In the genomic region with DNA sequence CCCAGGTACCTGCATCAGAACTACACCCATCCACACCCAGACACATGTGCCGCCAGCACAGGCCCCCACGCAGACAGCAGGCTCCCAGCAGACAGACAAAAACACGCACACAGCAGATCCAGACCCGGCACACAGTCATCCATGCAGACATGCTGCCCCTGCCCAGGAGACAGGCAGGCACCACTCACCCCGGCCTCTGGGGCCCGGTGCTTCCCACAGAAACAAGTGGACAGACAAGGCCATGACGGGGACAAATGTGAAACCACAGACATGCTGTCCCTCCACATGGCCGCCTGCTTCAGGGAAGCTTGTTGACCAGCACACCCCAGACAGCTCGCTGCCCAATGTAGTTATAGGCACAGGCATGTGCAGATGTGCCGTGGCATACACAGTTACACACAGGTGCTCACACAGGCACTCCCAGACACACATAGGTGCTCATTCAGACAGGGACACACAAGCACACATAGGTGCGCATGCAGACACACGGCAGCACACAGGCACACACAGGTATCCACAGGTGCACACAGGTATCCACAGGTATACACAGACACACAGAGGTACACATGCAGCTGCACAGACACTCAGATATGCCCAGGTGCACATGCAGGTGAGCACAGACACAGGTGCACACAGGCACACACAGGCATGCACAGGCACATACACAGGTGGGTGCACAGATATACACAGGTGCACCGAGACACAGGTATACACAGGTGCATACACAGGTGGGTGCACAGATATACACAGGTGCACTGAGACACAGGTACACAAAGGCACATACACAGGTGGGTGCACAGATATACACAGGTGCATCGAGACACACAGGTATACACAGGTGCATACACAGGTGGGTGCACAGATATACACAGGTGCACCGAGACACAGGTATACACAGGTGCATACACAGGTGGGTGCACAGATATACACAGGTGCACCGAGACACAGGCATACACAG, we compare ENCODE assay signal across 17 cellular contexts. TPM values are rescaled to one million over a fixed set of nuclear protein-coding genes. Genes with fewer than 3 reads are reported as not detected.
DNase-seq lines count a peak whose midpoint lies in the region; ATAC-seq and TF ChIP-seq lines count a peak whose summit lies in the region.
"Had no signal": no experiment of that assay in that cellular context is flagged by ENCODE, and none has a peak within 500 bp of the region (broad histone marks: within the 10 kb centered on the region; RNA-seq: fewer than 3 reads in every experiment).

No MANE protein-coding gene starts in this region.

- H3K27ac ChIP-seq in Peyer's patch (no peak overlapping the region), testis (no peak overlapping the region)
- H3K27ac ChIP-seq: dorsolateral prefrontal cortex, SJSA1 had no signal

- H3K36me3 ChIP-seq in Peyer's patch (no peaks in the 10 kb centered on the region), testis (ENCODE audit: low read depth, missing control alignments) (no peaks in the 10 kb centered on the region)
- H3K36me3 ChIP-seq: SJSA1 had no signal

- H3K4me1 Mint-ChIP-seq in activated naive CD8-positive, alpha-beta T cell treated with anti-CD3 and anti-CD28 coated beads, Interleukin-2, amount 10 ng/mL, durations not matched to agents 7 days and 5 days, result peaks cover 15% of the 10 kb centered on the region
- H3K4me1 Mint-ChIP-seq in activated naive CD8-positive, alpha-beta T cell treated with anti-CD3 and anti-CD28 coated beads for 36 hours, result peaks cover 7% of the 10 kb centered on the region
- H3K4me1 Mint-ChIP-seq in endothelial cell (ENCODE audit: unreplicated experiment), result no peaks in the 10 kb centered on the region
- peaks cover 45% of the 10 kb centered on the region for H3K4me1 Mint-ChIP-seq in stimulated activated effector memory CD8-positive, alpha-beta T cell treated with anti-CD3 and anti-CD28 coated beads, Interleukin-12 subunit alpha, Interleukin-12 subunit beta, amount 100 ng/mL, for 72 hours
- H3K4me1 Mint-ChIP-seq: neural crest cell had no signal

- H3K36me3 Mint-ChIP-seq in activated naive CD8-positive, alpha-beta T cell treated with anti-CD3 and anti-CD28 coated beads, Interleukin-2, amount 10 ng/mL, durations not matched to agents 7 days and 5 days, result peaks cover 6% of the 10 kb centered on the region
- H3K36me3 Mint-ChIP-seq in activated naive CD8-positive, alpha-beta T cell treated with anti-CD3 and anti-CD28 coated beads for 36 hours, result peaks cover 24% of the 10 kb centered on the region
- H3K36me3 Mint-ChIP-seq in endothelial cell (ENCODE audit: low read depth, unreplicated experiment), result peaks cover 9% of the 10 kb centered on the region
- peaks cover 6% of the 10 kb centered on the region for H3K36me3 Mint-ChIP-seq in stimulated activated effector memory CD8-positive, alpha-beta T cell treated with anti-CD3 and anti-CD28 coated beads, Interleukin-12 subunit alpha, Interleukin-12 subunit beta, amount 100 ng/mL, for 72 hours

- peaks cover 6% of the 10 kb centered on the region for H3K27me3 Mint-ChIP-seq in activated naive CD8-positive, alpha-beta T cell treated with anti-CD3 and anti-CD28 coated beads, Interleukin-2, amount 10 ng/mL, durations not matched to agents 7 days and 5 days
- H3K27me3 Mint-ChIP-seq in activated naive CD8-positive, alpha-beta T cell treated with anti-CD3 and anti-CD28 coated beads for 36 hours, result no peaks in the 10 kb centered on the region
- peaks cover 21% of the 10 kb centered on the region for H3K27me3 Mint-ChIP-seq in endothelial cell (ENCODE audit: unreplicated experiment)

- no peak overlapping the region for H3K4me3 Mint-ChIP-seq in activated naive CD8-positive, alpha-beta T cell treated with anti-CD3 and anti-CD28 coated beads, Interleukin-2, amount 10 ng/mL, durations not matched to agents 7 days and 5 days
- no peak overlapping the region for H3K4me3 Mint-ChIP-seq in activated naive CD8-positive, alpha-beta T cell treated with anti-CD3 and anti-CD28 coated beads for 36 hours
- peak overlapping the region; percentile 37 for H3K4me3 Mint-ChIP-seq in endothelial cell (ENCODE audit: unreplicated experiment)
- peak overlapping the region; percentile 73 for H3K4me3 Mint-ChIP-seq in stimulated activated effector memory CD8-positive, alpha-beta T cell treated with anti-CD3 and anti-CD28 coated beads, Interleukin-12 subunit alpha, Interleukin-12 subunit beta, amount 100 ng/mL, for 72 hours
- H3K4me3 Mint-ChIP-seq: neural crest cell had no signal

- POLR2A ChIA-PET in activated naive CD8-positive, alpha-beta T cell treated with anti-CD3 and anti-CD28 coated beads, Interleukin-2, amount 10 ng/mL, durations not matched to agents 7 days and 5 days (lab: Charles Lee), result no interaction called here

- no peak for DNase-seq in activated naive CD8-positive, alpha-beta T cell treated with anti-CD3 and anti-CD28 coated beads, Interleukin-2, amount 10 ng/mL, durations not matched to agents 7 days and 5 days
- no peak for DNase-seq in activated naive CD8-positive, alpha-beta T cell treated with anti-CD3 and anti-CD28 coated beads for 36 hours
- DNase-seq in Peyer's patch (peak in 2 of 3 donors; percentile 1 to 41), endothelial cell (ENCODE audit: low spot score) (no peak), testis (no peak)
- DNase-seq in stimulated activated effector memory CD8-positive, alpha-beta T cell treated with anti-CD3 and anti-CD28 coated beads, Interleukin-12 subunit alpha, Interleukin-12 subunit beta, amount 100 ng/mL, for 72 hours (ENCODE audit: low spot score in 2 of 2), result no peak
- DNase-seq: GOT3, mesenchymal stem cell, MG63, NCI-H1930 had no signal

- ATAC-seq in activated naive CD8-positive, alpha-beta T cell treated with anti-CD3 and anti-CD28 coated beads, Interleukin-2, amount 10 ng/mL, durations not matched to agents 7 days and 5 days (ENCODE audit: low read depth), result no peak
- ATAC-seq in stimulated activated effector memory CD8-positive, alpha-beta T cell treated with anti-CD3 and anti-CD28 coated beads, Interleukin-12 subunit alpha, Interleukin-12 subunit beta, amount 100 ng/mL, for 72 hours, result peak; percentile 4
- ATAC-seq in HG03457 (IDR thresholded peaks at IDR 0.05; ENCODE audit: unreplicated experiment) (no peak), GM18519 (IDR thresholded peaks at IDR 0.05; ENCODE audit: low FRiP score, unreplicated experiment) (no peak)
- ATAC-seq: esophagus mucosa had no signal

- H3K27me3 ChIP-seq in Peyer's patch (no peaks in the 10 kb centered on the region), testis (no peaks in the 10 kb centered on the region)
- H3K27me3 ChIP-seq: MG63, SJSA1 had no signal

- 91 to 98% methylated on average over 6 to 16 of the region's 16 CpGs for WGBS in testis, 2 donors

- peaks cover 0 to 20% (median 4%) of the 10 kb centered on the region in 4 donors for H3K9me3 ChIP-seq in Peyer's patch
- no peaks in the 10 kb centered on the region for H3K9me3 ChIP-seq in testis

- peak overlapping the region; percentile 63 for H3K27ac Mint-ChIP-seq in activated naive CD8-positive, alpha-beta T cell treated with anti-CD3 and anti-CD28 coated beads, Interleukin-2, amount 10 ng/mL, durations not matched to agents 7 days and 5 days
- no peak overlapping the region for H3K27ac Mint-ChIP-seq in activated naive CD8-positive, alpha-beta T cell treated with anti-CD3 and anti-CD28 coated beads for 36 hours
- H3K27ac Mint-ChIP-seq in endothelial cell (ENCODE audit: unreplicated experiment), result no peak overlapping the region
- peak overlapping the region; percentile 90 for H3K27ac Mint-ChIP-seq in stimulated activated effector memory CD8-positive, alpha-beta T cell treated with anti-CD3 and anti-CD28 coated beads, Interleukin-12 subunit alpha, Interleukin-12 subunit beta, amount 100 ng/mL, for 72 hours

- no peak overlapping the region for H3K4me3 ChIP-seq in Peyer's patch
- no peak overlapping the region for H3K4me3 ChIP-seq in testis
- H3K4me3 ChIP-seq: dorsolateral prefrontal cortex, MG63, SJSA1 had no signal

- TF ChIP-seq CTCF in Peyer's patch (IDR thresholded peaks at IDR 0.05), result no peak
- no peak for TF ChIP-seq CTCF in endothelial cell (IDR thresholded peaks at IDR 0.05; ENCODE audit: unreplicated experiment)
- TF ChIP-seq CTCF in testis (IDR thresholded peaks at IDR 0.05), result no peak

- H3K9me3 Mint-ChIP-seq in activated naive CD8-positive, alpha-beta T cell treated with anti-CD3 and anti-CD28 coated beads, Interleukin-2, amount 10 ng/mL, durations not matched to agents 7 days and 5 days, result peaks cover 14% of the 10 kb centered on the region
- peaks cover 23% of the 10 kb centered on the region for H3K9me3 Mint-ChIP-seq in activated naive CD8-positive, alpha-beta T cell treated with anti-CD3 and anti-CD28 coated beads for 36 hours
- peaks cover 15% of the 10 kb centered on the region for H3K9me3 Mint-ChIP-seq in endothelial cell (ENCODE audit: unreplicated experiment)
- peaks cover 12% of the 10 kb centered on the region for H3K9me3 Mint-ChIP-seq in stimulated activated effector memory CD8-positive, alpha-beta T cell treated with anti-CD3 and anti-CD28 coated beads, Interleukin-12 subunit alpha, Interleukin-12 subunit beta, amount 100 ng/mL, for 72 hours

- TF ChIP-seq POLR2A in Peyer's patch (IDR thresholded peaks at IDR 0.05) (no peak), testis (IDR thresholded peaks at IDR 0.05) (no peak)

- intact Hi-C loops in testis (cut with DNase I; ENCODE audit: low total_unique reads), result no loop called here

- H3K4me1 ChIP-seq in Peyer's patch, result no peaks in the 10 kb centered on the region
- H3K4me1 ChIP-seq in testis, result no peaks in the 10 kb centered on the region
- H3K4me1 ChIP-seq: SJSA1 had no signal

RNA-seq across cellular contexts. Expression of a gene that starts 10.5 kb away (rescaled TPM):
- total RNA-seq in activated naive CD8-positive, alpha-beta T cell treated with anti-CD3 and anti-CD28 coated beads, Interleukin-2, amount 10 ng/mL, durations not matched to agents 7 days and 5 days, result 1 to 10 TPM; 5.7 to 6.3 TPM
- under 1 TPM; 0.28 to 0.45 TPM for total RNA-seq in activated naive CD8-positive, alpha-beta T cell treated with anti-CD3 and anti-CD28 coated beads for 36 hours
- total RNA-seq in Peyer's patch (10 to 100 TPM in 2 of 4 donors, 1 to 10 TPM in 2; 1.9 to 14.6 (median 8.7) TPM), endothelial cell (ENCODE audit: unreplicated experiment) (0.36 TPM), testis (10 to 100 TPM; 11.6 to 13.1 TPM)
- polyA plus RNA-seq in testis (ENCODE audit: insufficient read depth, low read depth, low replicate concordance), result 1.6 TPM

RNA-seq across cellular contexts. Expression of a gene that starts 18.8 kb away (rescaled TPM):
- total RNA-seq in activated naive CD8-positive, alpha-beta T cell treated with anti-CD3 and anti-CD28 coated beads, Interleukin-2, amount 10 ng/mL, durations not matched to agents 7 days and 5 days, result not detected
- total RNA-seq in activated naive CD8-positive, alpha-beta T cell treated with anti-CD3 and anti-CD28 coated beads for 36 hours, result not detected
- total RNA-seq in Peyer's patch, result under 1 TPM in 1 of 4 donors, not detected in 3; 0.47 TPM
- 0.28 TPM for total RNA-seq in endothelial cell (ENCODE audit: unreplicated experiment)
- 1 to 10 TPM; 1.7 to 1.8 TPM for total RNA-seq in testis
- 2.7 TPM for polyA plus RNA-seq in testis (ENCODE audit: insufficient read depth, low read depth, low replicate concordance)
- total RNA-seq: NCI-H460, SJSA1 had no signal

RNA-seq across cellular contexts. Expression of a gene that starts 49.3 kb away (rescaled TPM):
- 10 to 100 TPM; 53.7 to 56.6 TPM for total RNA-seq in activated naive CD8-positive, alpha-beta T cell treated with anti-CD3 and anti-CD28 coated beads, Interleukin-2, amount 10 ng/mL, durations not matched to agents 7 days and 5 days
- total RNA-seq in activated naive CD8-positive, alpha-beta T cell treated with anti-CD3 and anti-CD28 coated beads for 36 hours, result 10 to 100 TPM; 50.2 to 51.6 TPM
- total RNA-seq in Peyer's patch, result 100 to 1,000 TPM in 3 of 4 donors, 10 to 100 TPM in 1; 44.7 to 110 (median 103) TPM
- 97.3 TPM for total RNA-seq in endothelial cell (ENCODE audit: unreplicated experiment)
- total RNA-seq in testis, result 10 to 100 TPM; 72.9 to 84.8 TPM
- 76.1 TPM for polyA plus RNA-seq in testis (ENCODE audit: insufficient read depth, low read depth, low replicate concordance)

Comparison
In these comparisons a context has a peak if more than half of its experiments do, and no peak if none do; other contexts are left out.
1. H3K27ac Mint-ChIP-seq: peak in activated naive CD8-positive, alpha-beta T cell treated with anti-CD3 and anti-CD28 coated beads, Interleukin-2, amount 10 ng/mL, durations not matched to agents 7 days and 5 days (single experiment) and stimulated activated effector memory CD8-positive, alpha-beta T cell treated with anti-CD3 and anti-CD28 coated beads, Interleukin-12 subunit alpha, Interleukin-12 subunit beta, amount 100 ng/mL, for 72 hours (single experiment); none in activated naive CD8-positive, alpha-beta T cell treated with anti-CD3 and anti-CD28 coated beads for 36 hours (single experiment) and endothelial cell (single experiment).
2. DNase-seq: peak in Peyer's patch (2 of 3); none in activated naive CD8-positive, alpha-beta T cell treated with anti-CD3 and anti-CD28 coated beads, Interleukin-2, amount 10 ng/mL, durations not matched to agents 7 days and 5 days (single experiment), activated naive CD8-positive, alpha-beta T cell treated with anti-CD3 and anti-CD28 coated beads for 36 hours (single experiment), endothelial cell (single experiment), stimulated activated effector memory CD8-positive, alpha-beta T cell treated with anti-CD3 and anti-CD28 coated beads, Interleukin-12 subunit alpha, Interleukin-12 subunit beta, amount 100 ng/mL, for 72 hours (0 of 2) and testis (single experiment).
3. H3K4me3 Mint-ChIP-seq: peak in endothelial cell (single experiment) and stimulated activated effector memory CD8-positive, alpha-beta T cell treated with anti-CD3 and anti-CD28 coated beads, Interleukin-12 subunit alpha, Interleukin-12 subunit beta, amount 100 ng/mL, for 72 hours (single experiment); none in activated naive CD8-positive, alpha-beta T cell treated with anti-CD3 and anti-CD28 coated beads, Interleukin-2, amount 10 ng/mL, durations not matched to agents 7 days and 5 days (single experiment) and activated naive CD8-positive, alpha-beta T cell treated with anti-CD3 and anti-CD28 coated beads for 36 hours (single experiment).